Comparison of ENCODE assay signal across 9 cellular contexts in the genomic region with DNA sequence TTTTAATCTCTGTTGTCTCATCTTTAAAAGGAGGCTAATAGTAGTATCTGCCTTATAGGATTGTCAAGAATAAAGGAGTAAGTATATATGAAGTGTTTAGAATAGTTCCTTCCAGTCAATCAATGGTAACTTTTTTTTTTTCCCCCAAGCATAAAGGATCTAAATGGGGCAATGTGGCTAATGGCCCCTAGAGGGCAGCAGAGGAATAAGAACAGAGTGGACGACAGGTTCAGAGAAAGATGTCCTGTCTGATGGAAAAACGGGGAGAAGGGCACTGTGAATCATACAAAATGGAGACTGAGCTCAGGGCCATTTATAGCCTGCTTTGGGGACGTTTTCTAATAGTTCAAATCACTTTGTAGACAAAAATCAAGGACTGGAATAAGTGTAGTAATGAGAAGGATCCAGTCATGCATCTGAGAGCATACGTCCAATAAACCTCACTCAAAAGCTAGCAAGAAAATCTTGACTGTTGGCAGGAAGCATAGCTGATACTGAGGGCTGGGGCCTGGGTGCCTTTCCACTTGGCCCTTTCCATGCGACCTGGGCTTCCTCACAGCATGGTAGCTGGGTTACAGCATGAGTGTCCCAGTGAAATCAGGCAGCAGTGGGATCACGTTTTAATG. TPM values are rescaled to one million over a fixed set of nuclear protein-coding genes. Genes with fewer than 3 reads are reported as not detected.
A peak's percentile ranks its signal among the peaks of the same experiment; 100 is the strongest.
DNase-seq lines count a peak whose midpoint lies in the region; ATAC-seq and FAIRE-seq lines count a peak whose summit lies in the region.
"Had no signal": no experiment of that assay in that cellular context is flagged by ENCODE, and none has a peak within 500 bp of the region (broad histone marks: within the 10 kb centered on the region; RNA-seq: fewer than 3 reads in every experiment).

No MANE protein-coding gene starts in this region.

- no peak overlapping the region for H3K4me3 Mint-ChIP-seq in activated naive CD4-positive, alpha-beta T cell treated with anti-CD3 and anti-CD28 coated beads for 36 hours
- H3K4me3 Mint-ChIP-seq: dendritic cell treated with granulocyte-macrophage colony-stimulating factor and Interleukin-4, amounts not matched to agents 40 ng/mL and 50 ng/mL, for 4 days had no signal

- H3K27me3 Mint-ChIP-seq in activated naive CD4-positive, alpha-beta T cell treated with anti-CD3 and anti-CD28 coated beads for 36 hours (ENCODE audit: low read depth) = no peaks in the 10 kb centered on the region
- H3K27me3 Mint-ChIP-seq: dendritic cell treated with granulocyte-macrophage colony-stimulating factor and Interleukin-4, amounts not matched to agents 40 ng/mL and 50 ng/mL, for 4 days had no signal

- ATAC-seq in GM21786 (IDR thresholded peaks at IDR 0.05; ENCODE audit: unreplicated experiment) = peak; percentile 58

- H3K9ac ChIP-seq in SK-N-MC (ENCODE audit: insufficient read length) = no peak overlapping the region

- no peak overlapping the region for H3K27ac ChIP-seq in SK-N-MC

- H3K36me3 Mint-ChIP-seq in activated naive CD4-positive, alpha-beta T cell treated with anti-CD3 and anti-CD28 coated beads for 36 hours (ENCODE audit: low read depth) = peaks cover 1% of the 10 kb centered on the region

- H3K4me1 Mint-ChIP-seq in activated naive CD4-positive, alpha-beta T cell treated with anti-CD3 and anti-CD28 coated beads for 36 hours (ENCODE audit: low read depth) = peaks cover 42% of the 10 kb centered on the region

- H3K9me3 Mint-ChIP-seq in activated naive CD4-positive, alpha-beta T cell treated with anti-CD3 and anti-CD28 coated beads for 36 hours = no peaks in the 10 kb centered on the region
- H3K9me3 Mint-ChIP-seq: dendritic cell treated with granulocyte-macrophage colony-stimulating factor and Interleukin-4, amounts not matched to agents 40 ng/mL and 50 ng/mL, for 4 days had no signal

- DNase-seq in Caki2 (ENCODE audit: low read depth) (peak; percentile 80), MV-4-11 (lab: John Stamatoyannopoulos, UW) (peak; percentile 55), SK-N-MC (ENCODE audit: low read depth, low spot score) (peak; percentile 28), globus pallidus (ENCODE audit: low spot score) (peak; percentile 73), pons (ENCODE audit: low spot score) (peak; percentile 85), urothelium cell line (ENCODE audit: low spot score) (peak; percentile 63)
- peak; percentile 83 for DNase-seq in activated naive CD4-positive, alpha-beta T cell treated with anti-CD3 and anti-CD28 coated beads for 36 hours

- in situ Hi-C loops in Caki2 (cut with HindIII; ENCODE audit: low pct_unique_long_range_greater_than_20kb, low sequenced_read_pairs) = no loop called here

- H3K36me3 ChIP-seq in SK-N-MC (ENCODE audit: insufficient read depth, low read length) = no peaks in the 10 kb centered on the region

- intact Hi-C loops in activated naive CD4-positive, alpha-beta T cell treated with anti-CD3 and anti-CD28 coated beads for 36 hours (cut with micrococcal nuclease) = loop anchor here (1.0 to 10.0 kb wide), 11 partner anchors 39 to 1024 kb away; a partner anchor contains a TSS

- no peak for FAIRE-seq in urothelium cell line (lab: Jason Lieb, UNC)

- CTCF ChIA-PET in activated naive CD4-positive, alpha-beta T cell treated with anti-CD3 and anti-CD28 coated beads for 36 hours (lab: Charles Lee) = interaction anchor here (0.6 to 5.9 kb wide), 51 partner anchors 8 to 1726 kb away, joined by 3 to 74 read pairs (median 4); a partner anchor contains a TSS

- H3K4me3 ChIP-seq in SK-N-MC = no peak overlapping the region

- H3K9me3 ChIP-seq in SK-N-MC (ENCODE audit: low read depth, low read length) = no peaks in the 10 kb centered on the region

- H3K27ac Mint-ChIP-seq in activated naive CD4-positive, alpha-beta T cell treated with anti-CD3 and anti-CD28 coated beads for 36 hours = peak overlapping the region; percentile 29
- H3K27ac Mint-ChIP-seq: dendritic cell treated with granulocyte-macrophage colony-stimulating factor and Interleukin-4, amounts not matched to agents 40 ng/mL and 50 ng/mL, for 4 days had no signal

RNA-seq across cellular contexts. Expression of a gene that starts 51.3 kb away (rescaled TPM):
- total RNA-seq in Caki2 (2014; rRNA removed; shearing (Covaris generic); ENCODE audit: low replicate concordance) = not detected in 2 replicates
- 1 to 10 TPM; 1.2 TPM for total RNA-seq in activated naive CD4-positive, alpha-beta T cell treated with anti-CD3 and anti-CD28 coated beads for 36 hours

Comparison
In these comparisons a context has a peak if more than half of its experiments do, and no peak if none do; other contexts are left out.
1. DNase-seq: peak in every context shown above with its lines; median percentile 85 in pons; 83 in activated naive CD4-positive, alpha-beta T cell treated with anti-CD3 and anti-CD28 coated beads for 36 hours; 80 in Caki2; 73 in globus pallidus; 63 in urothelium cell line; 55 in MV-4-11; 28 in SK-N-MC.